7 cellular contexts compared by ENCODE assay signal in genomic region chr22:36156119-36156514, GRCh38. TPM values are rescaled to one million over a fixed set of nuclear protein-coding genes. Genes with fewer than 3 reads are reported as not detected.
DNase-seq lines count a peak whose midpoint lies in the region; ATAC-seq, FAIRE-seq and TF ChIP-seq lines count a peak whose summit lies in the region.

No MANE protein-coding gene starts in this region.

- dilution Hi-C loops in IMR-90 (cut with HindIII; ENCODE audit: low sequenced_read_pairs, unreplicated experiment): no loop called here
- dilution Hi-C loops in keratinocyte (cut with MboI; ENCODE audit: extremely low pct_ligation_motif_present, low sequenced_read_pairs): no loop called here

- H2BK120ac ChIP-seq in IMR-90 (ENCODE audit: low read depth, low read length): peak overlapping the region; percentile 96

- peak overlapping the region; percentile 13; the same call in 2 of the 3 replicates for H2BK15ac ChIP-seq in IMR-90 (ENCODE audit: low read depth, low read length)

- peak overlapping the region; percentile 93 for H2AK9ac ChIP-seq in IMR-90 (replicated peaks; ENCODE audit: low read depth, low read length, poor library complexity)

- no peaks in the 10 kb centered on the region for H3K27me3 Mint-ChIP-seq in activated naive CD8-positive, alpha-beta T cell treated with anti-CD3 and anti-CD28 coated beads for 36 hours
- no peaks in the 10 kb centered on the region for H3K27me3 Mint-ChIP-seq in stimulated activated naive B cell treated with anti-CD40 and anti-IgM and Interleukin-4, amounts not matched to agents 10 μg/mL and 1 μg/mL and 100 μg/mL, for 72 hours

- H4K20me1 ChIP-seq in IMR-90 (ENCODE audit: insufficient read depth, low read length) (no peaks in the 10 kb centered on the region), keratinocyte (ENCODE audit: control insufficient read depth, extremely low read depth, insufficient read depth, low read length) (no peaks in the 10 kb centered on the region)

- TF ChIP-seq RAD21 in IMR-90 (IDR thresholded peaks at IDR 0.05; ENCODE audit: low read length): no peak

- no peaks in the 10 kb centered on the region for H3K36me3 ChIP-seq in IMR-90 (ENCODE audit: control insufficient read depth, insufficient read depth, low read length)
- no peaks in the 10 kb centered on the region for H3K36me3 ChIP-seq in keratinocyte (ENCODE audit: control insufficient read depth in 2 of 2, extremely low read depth in 1 of 2, insufficient read depth in 2 of 2, low read length in 2 of 2)

- H3K56ac ChIP-seq in IMR-90 (ENCODE audit: extremely low read depth, insufficient read depth, low read length): no peak overlapping the region

- peak overlapping the region; percentile 67 to 96 for H4K8ac ChIP-seq in IMR-90 (ENCODE audit: low read depth in 2 of 2, low read length in 2 of 2)

- H3K27ac Mint-ChIP-seq in activated naive CD8-positive, alpha-beta T cell treated with anti-CD3 and anti-CD28 coated beads for 36 hours: peak overlapping the region; percentile 99
- peak overlapping the region; percentile 99 for H3K27ac Mint-ChIP-seq in stimulated activated naive B cell treated with anti-CD40 and anti-IgM and Interleukin-4, amounts not matched to agents 10 μg/mL and 1 μg/mL and 100 μg/mL, for 72 hours

- H3K9me3 Mint-ChIP-seq in activated naive CD8-positive, alpha-beta T cell treated with anti-CD3 and anti-CD28 coated beads for 36 hours: peaks cover 8% of the 10 kb centered on the region
- peaks cover 2 to 8% of the 10 kb centered on the region in 2 donors for H3K9me3 Mint-ChIP-seq in stimulated activated naive B cell treated with anti-CD40 and anti-IgM and Interleukin-4, amounts not matched to agents 10 μg/mL and 1 μg/mL and 100 μg/mL, for 72 hours

- H3K9me1 ChIP-seq in IMR-90 (ENCODE audit: insufficient read depth, low read length) (peaks cover 10% of the 10 kb centered on the region; the same call in 1 of the 2 replicates), keratinocyte (ENCODE audit: control insufficient read depth, extremely low read depth, insufficient read depth, low read length) (no peaks in the 10 kb centered on the region)

- H3K4me1 ChIP-seq in IMR-90 (ENCODE audit: control insufficient read depth, insufficient read depth, low read length): peaks cover 13% of the 10 kb centered on the region; the same call in 1 of the 2 replicates
- peaks cover 8% of the 10 kb centered on the region for H3K4me1 ChIP-seq in keratinocyte (ENCODE audit: control insufficient read depth, extremely low read depth, insufficient read depth, low read length)

- in situ Hi-C loops in IMR-90 (cut with MboI; ENCODE audit: low sequenced_read_pairs): no loop called here

- H3K9ac ChIP-seq in IMR-90 (ENCODE audit: low read depth, low read length) (peak overlapping the region; percentile 40), keratinocyte (ENCODE audit: control insufficient read depth, extremely low read depth, insufficient read depth, low read length) (peak overlapping the region; percentile 64)

- H3K4me2 ChIP-seq in IMR-90 (ENCODE audit: low read depth, low read length): peak overlapping the region; percentile 76
- peak overlapping the region; percentile 85 for H3K4me2 ChIP-seq in keratinocyte (ENCODE audit: control insufficient read depth, extremely low read depth, insufficient read depth, low read depth, low read length)

- peaks cover 0 to 7% of the 10 kb centered on the region in 2 experiments; a peak in 1 of 4 replicates for H3K79me1 ChIP-seq in IMR-90 (ENCODE audit: low read depth in 1 of 2, low read length in 2 of 2)

- peak overlapping the region; percentile 87 for H2AFZ ChIP-seq in IMR-90 (replicated peaks; ENCODE audit: low read length, poor library complexity)
- peak overlapping the region; percentile 93 for H2AFZ ChIP-seq in keratinocyte (ENCODE audit: control insufficient read depth, low read length)

- H4K91ac ChIP-seq in IMR-90 (ENCODE audit: insufficient read depth, low read depth, low read length): peak overlapping the region; percentile 94

- no peaks in the 10 kb centered on the region for H3K79me2 ChIP-seq in keratinocyte (ENCODE audit: control insufficient read depth, insufficient read depth, low read length)

- H3K27me3 ChIP-seq in IMR-90 (ENCODE audit: control insufficient read depth, insufficient read depth, low read length) (no peaks in the 10 kb centered on the region), keratinocyte (ENCODE audit: control insufficient read depth, extremely low read depth, insufficient read depth, low read length) (no peaks in the 10 kb centered on the region)

- H3K18ac ChIP-seq in IMR-90 (ENCODE audit: low read depth, low read length): peak overlapping the region; percentile 68

- peaks cover 58% of the 10 kb centered on the region for H3K36me3 Mint-ChIP-seq in activated naive CD8-positive, alpha-beta T cell treated with anti-CD3 and anti-CD28 coated beads for 36 hours
- H3K36me3 Mint-ChIP-seq in stimulated activated naive B cell treated with anti-CD40 and anti-IgM and Interleukin-4, amounts not matched to agents 10 μg/mL and 1 μg/mL and 100 μg/mL, for 72 hours: peaks cover 11 to 17% of the 10 kb centered on the region in 2 donors

- peak overlapping the region; percentile 49 for H2AK5ac ChIP-seq in IMR-90 (ENCODE audit: low read depth, low read length)

- no TSS peak for BruUV-seq in IMR-90 (replicated peaks; lab: Mats Ljungman, UMichigan)

- TF ChIP-seq CTCF in IMR-90 (conservative IDR thresholded peaks at IDR 0.05; ENCODE audit: low read depth, low read length) (no peak), keratinocyte (optimal IDR thresholded peaks at IDR 0.05 in 1 of 3, IDR thresholded peaks at IDR 0.05 in 1 of 3, conservative IDR thresholded peaks at IDR 0.05 in 1 of 3; ENCODE audit: extremely low read depth in 1 of 3, insufficient read depth in 2 of 3, low read length in 3 of 3) (no peak)

- no peak for FAIRE-seq in keratinocyte (lab: Jason Lieb, UNC)

- POLR2A ChIA-PET in IMR-90 (lab: Charles Lee; ENCODE audit: unreplicated experiment): no interaction called here

- peak overlapping the region; percentile 87 for H3K4me3 Mint-ChIP-seq in activated naive CD8-positive, alpha-beta T cell treated with anti-CD3 and anti-CD28 coated beads for 36 hours
- peak overlapping the region; percentile 91 to 97 for H3K4me3 Mint-ChIP-seq in stimulated activated naive B cell treated with anti-CD40 and anti-IgM and Interleukin-4, amounts not matched to agents 10 μg/mL and 1 μg/mL and 100 μg/mL, for 72 hours

- 86% methylated on average over 7 of the region's 8 CpGs; no CpG with 5 or more reads in 1 of the 2 experiments for WGBS in IMR-90 (ENCODE audit: extremely low coverage in 2 of 2, insufficient read length in 1 of 2), 2 experiments

- no peak for TF ChIP-seq POLR2A in IMR-90 (IDR thresholded peaks at IDR 0.05; ENCODE audit: low read depth, low read length)

- DNase-seq in IMR-90 (no peak), keratinocyte (ENCODE audit: low read depth, low spot score) (no peak), SIG-M5 (lab: John Stamatoyannopoulos, UW) (no peak), cerebellum (ENCODE audit: low spot score) (no peak)
- no peak for DNase-seq in activated naive CD8-positive, alpha-beta T cell treated with anti-CD3 and anti-CD28 coated beads for 36 hours
- DNase-seq in stimulated activated naive B cell treated with anti-CD40 and anti-IgM and Interleukin-4, amounts not matched to agents 10 μg/mL and 1 μg/mL and 100 μg/mL, for 72 hours: no peak

- peak overlapping the region; percentile 92 for H2BK20ac ChIP-seq in IMR-90 (ENCODE audit: low read depth, low read length)

- peaks cover 85% of the 10 kb centered on the region for H3K4me1 Mint-ChIP-seq in activated naive CD8-positive, alpha-beta T cell treated with anti-CD3 and anti-CD28 coated beads for 36 hours
- peaks cover 62 to 77% of the 10 kb centered on the region in 2 donors for H3K4me1 Mint-ChIP-seq in stimulated activated naive B cell treated with anti-CD40 and anti-IgM and Interleukin-4, amounts not matched to agents 10 μg/mL and 1 μg/mL and 100 μg/mL, for 72 hours

- CTCF ChIA-PET in IMR-90 (lab: Yijun Ruan, JAX): interaction anchor here (2.8 kb wide), 1 partner anchor 24 kb away, joined by 7 read pairs; no protein-coding TSS in a partner anchor

- peaks cover 2% of the 10 kb centered on the region; the same call in 1 of the 2 replicates for H3K9me3 ChIP-seq in IMR-90 (ENCODE audit: control insufficient read depth, insufficient read depth, low read length)
- no peaks in the 10 kb centered on the region for H3K9me3 ChIP-seq in keratinocyte (ENCODE audit: control insufficient read depth, low read depth, low read length)

- peak overlapping the region; percentile 93 for H3K23ac ChIP-seq in IMR-90 (ENCODE audit: low read depth, low read length)

- no peak overlapping the region for H3K4me3 ChIP-seq in IMR-90 (ENCODE audit: insufficient read depth, low read depth, low read length)
- no peak overlapping the region for H3K4me3 ChIP-seq in keratinocyte (ENCODE audit: control insufficient read depth in 2 of 3, extremely low read depth in 1 of 3, insufficient read depth in 2 of 3, low read depth in 1 of 3, low read length in 3 of 3)

- intact Hi-C loops in IMR-90 (cut with micrococcal nuclease): no loop called here

- ATAC-seq in IMR-90 (ENCODE audit: low read depth): no peak
- ATAC-seq in stimulated activated naive B cell treated with anti-CD40 and anti-IgM and Interleukin-4, amounts not matched to agents 10 μg/mL and 1 μg/mL and 100 μg/mL, for 72 hours (replicated peaks): no peak
- ATAC-seq in GM21576 (IDR thresholded peaks at IDR 0.05; ENCODE audit: unreplicated experiment): no peak

- H3K14ac ChIP-seq in IMR-90 (replicated peaks; ENCODE audit: low read depth, low read length): peak overlapping the region; percentile 96

- H3K27ac ChIP-seq in IMR-90 (ENCODE audit: insufficient read depth, low read length) (peak overlapping the region; percentile 76), keratinocyte (ENCODE audit: control insufficient read depth, insufficient read depth, low read length) (no peak overlapping the region)

- peak overlapping the region; percentile 92 for H4K5ac ChIP-seq in IMR-90 (ENCODE audit: low read depth, low read length)

- H3K4ac ChIP-seq in IMR-90 (ENCODE audit: low read depth, low read length): peak overlapping the region; percentile 96

- H2BK5ac ChIP-seq in IMR-90 (ENCODE audit: low read depth, low read length, poor library complexity, severe bottlenecking): peak overlapping the region; percentile 95

RNA-seq across cellular contexts. Expression of gene APOL3, which starts 4.4 kb away (rescaled TPM):
- total RNA-seq in IMR-90 (2012; rRNA removed) (1.7 and 2.3 TPM in 2 replicates), cerebellum (2.4 TPM)
- polyA plus RNA-seq in IMR-90 (2012; rRNA removed) (0.72 and 1.4 TPM in 2 replicates), keratinocyte (0.46 to 1.1 TPM (median 0.92 TPM) in 3 replicates)
- polyA plus RNA-seq in IMR-90 (2012; cell fraction: cytosol; rRNA removed): 0.84 and 1.4 TPM in 2 replicates
- 1.4 and 2.2 TPM in 2 replicates for polyA plus RNA-seq in IMR-90 (2012; cell fraction: nucleus; rRNA removed; ENCODE audit: low replicate concordance)
- total RNA-seq in activated naive CD8-positive, alpha-beta T cell treated with anti-CD3 and anti-CD28 coated beads for 36 hours: 10 to 100 TPM; 55.0 to 56.3 TPM
- not detected for polyA plus RNA-seq in keratinocyte (2011; ENCODE audit: low read depth)
- polyA plus RNA-seq in keratinocyte (2011; cell fraction: cytosol; rRNA removed): 0.45 and 0.49 TPM in 2 replicates
- 0.40 and 0.52 TPM in 2 replicates for polyA plus RNA-seq in keratinocyte (2011; cell fraction: nucleus; rRNA removed)
- 1.2 TPM in 1 of 2 replicates, not detected in the other for polyA plus RNA-seq in keratinocyte (2012; ENCODE audit: low replicate concordance)
- polyA minus RNA-seq in keratinocyte: 0.56 to 2.9 TPM in 2 of 3 replicates, not detected in the other
- polyA minus RNA-seq in keratinocyte (2011; cell fraction: cytosol; rRNA and poly(A)+ RNA removed): not detected
- 0.32 TPM in 1 of 2 replicates, not detected in the other for polyA minus RNA-seq in keratinocyte (2011; cell fraction: nucleus; rRNA and poly(A)+ RNA removed)

RNA-seq across cellular contexts. Expression of gene APOL4, which starts 45.5 kb away (rescaled TPM):
- total RNA-seq in IMR-90 (2012; rRNA removed) (not detected in 2 replicates), cerebellum (11.3 TPM)
- polyA plus RNA-seq in IMR-90 (2012; rRNA removed) (0.07 TPM in 1 of 2 replicates, not detected in the other), keratinocyte (0.03 to 0.08 TPM (median 0.04 TPM) in 3 replicates)
- 0.02 and 0.03 TPM in 2 replicates for polyA plus RNA-seq in IMR-90 (2012; cell fraction: cytosol; rRNA removed)
- polyA plus RNA-seq in IMR-90 (2012; cell fraction: nucleus; rRNA removed; ENCODE audit: low replicate concordance): 0.10 and 0.22 TPM in 2 replicates
- under 1 TPM; 0.70 to 0.95 TPM for total RNA-seq in activated naive CD8-positive, alpha-beta T cell treated with anti-CD3 and anti-CD28 coated beads for 36 hours
- polyA plus RNA-seq in keratinocyte (2011; ENCODE audit: low read depth): not detected
- 0.02 TPM in 1 of 2 replicates, not detected in the other for polyA plus RNA-seq in keratinocyte (2011; cell fraction: cytosol; rRNA removed)
- 0.08 and 0.23 TPM in 2 replicates for polyA plus RNA-seq in keratinocyte (2011; cell fraction: nucleus; rRNA removed)
- polyA plus RNA-seq in keratinocyte (2012; ENCODE audit: low replicate concordance): 0.10 TPM in 1 of 2 replicates, not detected in the other
- not detected in 3 replicates for polyA minus RNA-seq in keratinocyte
- polyA minus RNA-seq in keratinocyte (2011; cell fraction: cytosol; rRNA and poly(A)+ RNA removed): not detected
- 1.0 TPM in 1 of 2 replicates, not detected in the other for polyA minus RNA-seq in keratinocyte (2011; cell fraction: nucleus; rRNA and poly(A)+ RNA removed)

Comparison
In these comparisons a context has a peak if more than half of its experiments do, and no peak if none do; other contexts are left out.
1. RNA of gene APOL3, which starts 4.4 kb away (total RNA-seq): 55.0 to 56.3 TPM in activated naive CD8-positive, alpha-beta T cell treated with anti-CD3 and anti-CD28 coated beads for 36 hours; 2.4 TPM in cerebellum (single experiment) and 1.7 to 2.3 TPM in IMR-90; every median in the first group is over 10 times any median in the second.